In genomic region chr1:29117381-29117780, GRCh38 we compare ENCODE assay signal across 21 cellular contexts. TPM values are rescaled to one million over a fixed set of nuclear protein-coding genes. Genes with fewer than 3 reads are reported as not detected.
DNase-seq lines count a peak whose midpoint lies in the region; ATAC-seq and TF ChIP-seq lines count a peak whose summit lies in the region.
"Had no signal": no experiment of that assay in that cellular context is flagged by ENCODE, and none has a peak within 500 bp of the region (broad histone marks: within the 10 kb centered on the region; RNA-seq: fewer than 3 reads in every experiment).

No MANE protein-coding gene starts in this region.

- peaks cover 15% of the 10 kb centered on the region for H3K4me1 Mint-ChIP-seq in activated naive CD4-positive, alpha-beta T cell treated with anti-CD3 and anti-CD28 coated beads for 36 hours (ENCODE audit: low read depth)
- H3K4me1 Mint-ChIP-seq: nephron progenitor cell had no signal

- POLR2A ChIA-PET in PC-3 (lab: Charles Lee; ENCODE audit: unreplicated experiment): interaction anchor here (1.1 kb wide), 1 partner anchor 65 kb away, joined by 4 read pairs; the partner anchor contains the start of gene SRSF4

- H3K9ac ChIP-seq in PC-3 (ENCODE audit: low read length) (no peak overlapping the region), subcutaneous abdominal adipose tissue (ENCODE audit: low read length in 5 of 5) (peak overlapping the region in 2 of 5 donors; percentile 35 to 53)

- no peaks in the 10 kb centered on the region for H3K9me3 Mint-ChIP-seq in activated naive CD4-positive, alpha-beta T cell treated with anti-CD3 and anti-CD28 coated beads for 36 hours
- H3K9me3 Mint-ChIP-seq: dendritic cell treated with granulocyte-macrophage colony-stimulating factor and Interleukin-4, amounts not matched to agents 40 ng/mL and 50 ng/mL, for 4 days; nephron progenitor cell had no signal

- TF ChIP-seq CTCF in PC-3 (conservative IDR thresholded peaks at IDR 0.05; ENCODE audit: low read depth, low read length): peak; percentile 46; the same call in 1 of the 2 replicates
- peak; percentile 19 for TF ChIP-seq CTCF in fibroblast of the aortic adventitia (IDR thresholded peaks at IDR 0.05; ENCODE audit: insufficient read depth, low read length)

- no peaks in the 10 kb centered on the region for H3K9me2 ChIP-seq in PC-3 (replicated peaks; ENCODE audit: low read length)

- H3K4me1 ChIP-seq in PC-3 (ENCODE audit: insufficient read depth, low read length) (peaks cover 3% of the 10 kb centered on the region; the same call in 1 of the 2 replicates), subcutaneous abdominal adipose tissue (ENCODE audit: control insufficient read depth in 5 of 5, insufficient read depth in 5 of 5, low read length in 5 of 5) (peaks cover 1 to 34% (median 22%) of the 10 kb centered on the region in 5 donors)
- H3K4me1 ChIP-seq: Caco-2 had no signal

- H3K4me2 ChIP-seq in PC-3 (ENCODE audit: low read length): no peak overlapping the region

- H3K27ac ChIP-seq in PC-3 (ENCODE audit: low read length) (no peak overlapping the region), subcutaneous abdominal adipose tissue (ENCODE audit: low read depth, low read length) (peak overlapping the region; percentile 65)
- H3K27ac ChIP-seq: esophagus squamous epithelium, lower lobe of right lung had no signal

- H4K20me1 ChIP-seq in PC-3 (ENCODE audit: low read length): no peaks in the 10 kb centered on the region

- no peaks in the 10 kb centered on the region for H3K79me2 ChIP-seq in PC-3 (ENCODE audit: low read length)

- intact Hi-C loops in activated naive CD4-positive, alpha-beta T cell treated with anti-CD3 and anti-CD28 coated beads for 36 hours (cut with micrococcal nuclease): no loop called here
- intact Hi-C loops in PC-3 (cut with micrococcal nuclease): no loop called here

- H2AFZ ChIP-seq in PC-3 (ENCODE audit: low read length): no peak overlapping the region

- ATAC-seq in PC-3: no peak
- ATAC-seq in activated CD4-positive, CD25-positive, alpha-beta regulatory T cell treated with anti-CD3 and anti-CD28 coated beads, Interleukin-2, amount 50 U/mL, for 24 hours: no peak
- no peak for ATAC-seq in GM19328 (IDR thresholded peaks at IDR 0.05; ENCODE audit: unreplicated experiment)
- ATAC-seq: lower lobe of right lung, Panc1, sciatic nerve had no signal

- H3K36me3 ChIP-seq in PC-3 (ENCODE audit: low read depth, low read length) (no peaks in the 10 kb centered on the region), subcutaneous abdominal adipose tissue (ENCODE audit: control insufficient read depth in 5 of 5, insufficient read depth in 5 of 5, low read length in 5 of 5) (peaks cover 4 to 35% (median 29%) of the 10 kb centered on the region in 5 donors)

- no peak for DNase-seq in activated naive CD4-positive, alpha-beta T cell treated with anti-CD3 and anti-CD28 coated beads for 36 hours
- no peak for DNase-seq in activated naive CD4-positive, alpha-beta T cell (lab: John Stamatoyannopoulos, UW)
- DNase-seq in PC-3 (no peak), fibroblast of the aortic adventitia (ENCODE audit: low read depth) (no peak), DMS 273 treated with DMSO at 0.1 percent for 48 hours (lab: John Stamatoyannopoulos, UW) (no peak)
- DNase-seq: activated CD4-positive, alpha-beta T cell treated with anti-CD3 and anti-CD28 coated beads for 1 hour; activated T-cell treated with anti-CD3 and anti-CD28 coated beads for 4 hours; amygdala; Caco-2; esophagus squamous epithelium; lower lobe of right lung; NCI-H146; nephron progenitor cell; stimulated activated CD4-positive, alpha-beta T cell treated with anti-CD3 and anti-CD28 coated beads, Interleukin-4, amount 100 ng/mL, for 4 hours had no signal

- no peak overlapping the region for H3K4me3 Mint-ChIP-seq in activated naive CD4-positive, alpha-beta T cell treated with anti-CD3 and anti-CD28 coated beads for 36 hours
- H3K4me3 Mint-ChIP-seq: dendritic cell treated with granulocyte-macrophage colony-stimulating factor and Interleukin-4, amounts not matched to agents 40 ng/mL and 50 ng/mL, for 4 days; nephron progenitor cell had no signal

- H3K4me3 ChIP-seq in PC-3 (ENCODE audit: low read length) (no peak overlapping the region), fibroblast of the aortic adventitia (ENCODE audit: low read depth, low read length) (no peak overlapping the region), subcutaneous abdominal adipose tissue (ENCODE audit: low read depth in 1 of 5, low read length in 5 of 5) (no peak overlapping the region)
- H3K4me3 ChIP-seq: esophagus squamous epithelium, lower lobe of right lung had no signal

- H3K27me3 Mint-ChIP-seq in activated naive CD4-positive, alpha-beta T cell treated with anti-CD3 and anti-CD28 coated beads for 36 hours (ENCODE audit: low read depth): no peaks in the 10 kb centered on the region

- H3K27me3 ChIP-seq in PC-3 (ENCODE audit: low read length): no peaks in the 10 kb centered on the region
- H3K27me3 ChIP-seq in subcutaneous abdominal adipose tissue (ENCODE audit: control insufficient read depth in 5 of 5, insufficient read depth in 4 of 5, low read length in 5 of 5): no peaks in the 10 kb centered on the region

- H3K27ac Mint-ChIP-seq in activated naive CD4-positive, alpha-beta T cell treated with anti-CD3 and anti-CD28 coated beads for 36 hours: peak overlapping the region; percentile 32
- H3K27ac Mint-ChIP-seq: dendritic cell treated with granulocyte-macrophage colony-stimulating factor and Interleukin-4, amounts not matched to agents 40 ng/mL and 50 ng/mL, for 4 days; nephron progenitor cell had no signal

- peaks cover 27% of the 10 kb centered on the region for H3K36me3 Mint-ChIP-seq in activated naive CD4-positive, alpha-beta T cell treated with anti-CD3 and anti-CD28 coated beads for 36 hours (ENCODE audit: low read depth)

- CTCF ChIA-PET in activated naive CD4-positive, alpha-beta T cell treated with anti-CD3 and anti-CD28 coated beads for 36 hours (lab: Charles Lee): interaction anchor here (0.7 to 1.4 kb wide), 8 partner anchors 9 to 240 kb away, joined by 3 to 6 read pairs (median 4); partner anchors contain the start of gene SRSF4
- CTCF ChIA-PET in PC-3 (lab: Charles Lee): interaction anchor here (0.5 to 0.6 kb wide), 2 partner anchors 73 to 232 kb away, joined by 3 to 5 read pairs; no protein-coding TSS in a partner anchor

- no peaks in the 10 kb centered on the region for H3F3A ChIP-seq in PC-3 (ENCODE audit: low read length, unreplicated experiment)

- no TSS peak for BruUV-seq in PC-3 (replicated peaks; lab: Mats Ljungman, UMichigan)

- no peaks in the 10 kb centered on the region for H3K9me3 ChIP-seq in PC-3 (ENCODE audit: low read length)
- no peaks in the 10 kb centered on the region for H3K9me3 ChIP-seq in subcutaneous abdominal adipose tissue (ENCODE audit: control insufficient read depth in 5 of 5, low read length in 5 of 5)
- H3K9me3 ChIP-seq: Caco-2, esophagus squamous epithelium, lower lobe of right lung had no signal

RNA-seq across cellular contexts. Expression of gene TMEM200B, which starts 6.3 kb away (rescaled TPM):
- total RNA-seq in activated naive CD4-positive, alpha-beta T cell treated with anti-CD3 and anti-CD28 coated beads for 36 hours: 1 to 10 TPM; 2.6 to 2.7 TPM
- total RNA-seq in PC-3 (2014; rRNA removed) (9.0 and 9.3 TPM in 2 replicates), fibroblast of the aortic adventitia (ENCODE audit: low replicate concordance) (9.5 and 24.9 TPM in 2 replicates)
- total RNA-seq: T-helper 1 cell treated with Interleukin-12 subunit alpha and Interleukin-12 subunit beta and Interleukin-4 antibody, amounts not matched to agents 30 ng/mL and 1 ng/mL, for 36 hours had no signal
